In the genomic region with DNA sequence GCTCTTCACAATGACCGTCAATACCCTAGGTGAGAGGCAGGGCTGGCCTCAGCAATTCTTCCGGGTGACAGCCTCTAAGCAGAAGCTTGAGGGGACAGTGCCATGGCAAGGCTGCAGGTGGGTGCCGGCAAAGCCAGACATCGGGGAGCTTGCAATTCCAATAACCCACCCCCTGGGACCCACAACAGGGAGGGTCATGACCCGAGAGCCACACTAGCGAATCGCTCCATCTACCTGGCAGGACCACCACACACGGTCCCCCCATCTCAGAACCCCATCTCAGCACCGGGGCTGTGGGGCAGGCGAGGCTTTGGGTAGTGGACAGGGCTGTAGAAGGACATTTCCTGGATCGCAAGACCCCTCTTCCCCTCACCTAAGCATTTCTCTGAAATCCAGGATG, we compare ENCODE assay signal across 1 cellular context.
TF ChIP-seq lines count a peak whose summit lies in the region.

No MANE protein-coding gene starts in this region.

TF ChIP-seq in H1, 55 proteins besides CTCF, POLR2A, EP300 and RAD21:
- no peak for TF ChIP-seq RXRA (IDR thresholded peaks at IDR 0.05; ENCODE audit: insufficient read depth, low read depth, low read length)
- TF ChIP-seq YY1 (IDR thresholded peaks at IDR 0.05; ENCODE audit: low read depth, low read length): no peak
- no peak for TF ChIP-seq KDM5A (IDR thresholded peaks at IDR 0.05; ENCODE audit: low read length)
- no peak for TF ChIP-seq SP4 (IDR thresholded peaks at IDR 0.05; ENCODE audit: low read length)
- no peak for TF ChIP-seq SIN3A (conservative IDR thresholded peaks at IDR 0.05 in 1 of 2, IDR thresholded peaks at IDR 0.05 in 1 of 2; ENCODE audit: low read depth in 1 of 2, low read length in 2 of 2)
- TF ChIP-seq RBBP5 (IDR thresholded peaks at IDR 0.05; ENCODE audit: borderline replicate concordance, low read depth, low read length): no peak
- no peak for TF ChIP-seq SIRT6 (IDR thresholded peaks at IDR 0.05; ENCODE audit: low read length)
- TF ChIP-seq TAF7 (optimal IDR thresholded peaks at IDR 0.05; ENCODE audit: borderline replicate concordance, low read depth, low read length): no peak
- no peak for TF ChIP-seq HDAC6 (IDR thresholded peaks at IDR 0.05; ENCODE audit: low read depth, low read length)
- no peak for TF ChIP-seq CTBP2 (IDR thresholded peaks at IDR 0.05; ENCODE audit: borderline replicate concordance, insufficient read depth, insufficient read length, low read length)
- TF ChIP-seq RNF2 (IDR thresholded peaks at IDR 0.05; ENCODE audit: borderline replicate concordance, low read depth, low read length, missing control alignments, poor library complexity, severe bottlenecking): no peak
- no peak for TF ChIP-seq CREB1 (IDR thresholded peaks at IDR 0.05)
